Comparison of ENCODE assay signal across 23 cellular contexts in the genomic region with DNA sequence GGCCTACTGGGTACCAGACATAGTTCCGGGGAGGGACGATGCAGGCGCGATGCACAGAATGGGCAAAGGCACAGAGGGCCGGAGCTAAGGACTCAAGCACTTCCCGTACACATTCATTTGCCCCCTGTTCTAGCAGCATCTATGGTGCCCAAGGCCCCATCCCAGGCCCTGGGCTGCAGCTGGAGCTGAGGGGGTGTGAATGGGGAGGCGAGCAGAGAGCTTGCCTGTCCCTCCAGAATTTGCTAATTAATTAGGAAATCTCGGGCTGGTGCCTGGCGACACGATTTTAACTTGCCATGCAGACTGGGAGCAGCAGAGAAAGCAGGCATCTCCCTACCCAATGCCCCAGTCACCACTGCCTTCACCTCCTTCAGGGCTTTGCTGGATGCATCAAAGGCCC. TPM values are rescaled to one million over a fixed set of nuclear protein-coding genes. Genes with fewer than 3 reads are reported as not detected.
"Had no signal": no experiment of that assay in that cellular context is flagged by ENCODE, and none has a peak within 500 bp of the region (broad histone marks: within the 10 kb centered on the region; RNA-seq: fewer than 3 reads in every experiment).

No MANE protein-coding gene starts in this region.

- H3K27me3 Mint-ChIP-seq: activated T-helper 17 cell treated with anti-CD3 and anti-CD28 coated beads, Interleukin-2, amount 50 U/mL, for 72 hours had no signal

- ATAC-seq: activated CD4-positive, CD25-positive, alpha-beta regulatory T cell treated with anti-CD3 and anti-CD28 coated beads, Interleukin-2, amount 50 U/mL, for 24 hours; activated T-helper 17 cell treated with anti-CD3 and anti-CD28 coated beads, Interleukin-2, amount 50 U/mL, for 72 hours; effector memory CD8-positive, alpha-beta T cell had no signal

- H3K36me3 Mint-ChIP-seq: naive B cell had no signal

- FAIRE-seq: frontal cortex had no signal

- H3K4me3 ChIP-seq: heart left ventricle, lung, transverse colon, vagina had no signal

- H3K4me1 Mint-ChIP-seq: activated T-helper 17 cell treated with anti-CD3 and anti-CD28 coated beads, Interleukin-2, amount 50 U/mL, for 72 hours had no signal

- H3K9me3 Mint-ChIP-seq: activated T-helper 17 cell treated with anti-CD3 and anti-CD28 coated beads, Interleukin-2, amount 50 U/mL, for 72 hours; effector memory CD8-positive, alpha-beta T cell; immature natural killer cell; naive B cell had no signal

- H3K27ac Mint-ChIP-seq: activated T-helper 17 cell treated with anti-CD3 and anti-CD28 coated beads, Interleukin-2, amount 50 U/mL, for 72 hours; naive B cell had no signal

- H3K27ac ChIP-seq: heart left ventricle, transverse colon, vagina had no signal

- H3K4me3 Mint-ChIP-seq: activated T-helper 17 cell treated with anti-CD3 and anti-CD28 coated beads, Interleukin-2, amount 50 U/mL, for 72 hours; effector memory CD8-positive, alpha-beta T cell; naive B cell had no signal

- DNase-seq: activated naive CD4-positive, alpha-beta T cell treated with Interleukin-2 at 50 U/mL for 16 hours; activated T-cell treated with anti-CD3 and anti-CD28 coated beads for 4 hours; anterior cingulate cortex; dermis blood vessel endothelial cell; effector memory CD8-positive, alpha-beta T cell; immature natural killer cell; left colon; naive B cell; retina; stimulated activated CD4-positive, alpha-beta T cell treated with anti-CD3 and anti-CD28 coated beads, Interleukin-4, amount 100 ng/mL, for 4 hours; stimulated activated CD8-positive, alpha-beta memory T cell treated with anti-CD3 and anti-CD28 coated beads, Interleukin-4, amount 100 ng/mL, for 48 hours; stimulated activated naive CD4-positive, alpha-beta T cell treated with Interleukin-2 at 50 U/mL for 16 hours; substantia nigra; T-helper 9 cell; transverse colon had no signal

- H3K9me3 ChIP-seq: heart left ventricle, transverse colon, vagina had no signal

- H3K27me3 ChIP-seq: heart left ventricle, transverse colon, vagina had no signal

- H3K4me1 ChIP-seq: transverse colon had no signal

RNA-seq across cellular contexts. Expression of a gene that starts 35.9 kb away (rescaled TPM):
- polyA plus RNA-seq: immature natural killer cell had no signal

RNA-seq across cellular contexts. Expression of a gene that starts 46.5 kb away (rescaled TPM):
- total RNA-seq: dermis blood vessel endothelial cell, left colon, lung, mononuclear cell, skeletal muscle tissue had no signal
- polyA plus RNA-seq: immature natural killer cell, lung had no signal
